Comparison of ENCODE assay signal across 6 cellular contexts in the genomic region with DNA sequence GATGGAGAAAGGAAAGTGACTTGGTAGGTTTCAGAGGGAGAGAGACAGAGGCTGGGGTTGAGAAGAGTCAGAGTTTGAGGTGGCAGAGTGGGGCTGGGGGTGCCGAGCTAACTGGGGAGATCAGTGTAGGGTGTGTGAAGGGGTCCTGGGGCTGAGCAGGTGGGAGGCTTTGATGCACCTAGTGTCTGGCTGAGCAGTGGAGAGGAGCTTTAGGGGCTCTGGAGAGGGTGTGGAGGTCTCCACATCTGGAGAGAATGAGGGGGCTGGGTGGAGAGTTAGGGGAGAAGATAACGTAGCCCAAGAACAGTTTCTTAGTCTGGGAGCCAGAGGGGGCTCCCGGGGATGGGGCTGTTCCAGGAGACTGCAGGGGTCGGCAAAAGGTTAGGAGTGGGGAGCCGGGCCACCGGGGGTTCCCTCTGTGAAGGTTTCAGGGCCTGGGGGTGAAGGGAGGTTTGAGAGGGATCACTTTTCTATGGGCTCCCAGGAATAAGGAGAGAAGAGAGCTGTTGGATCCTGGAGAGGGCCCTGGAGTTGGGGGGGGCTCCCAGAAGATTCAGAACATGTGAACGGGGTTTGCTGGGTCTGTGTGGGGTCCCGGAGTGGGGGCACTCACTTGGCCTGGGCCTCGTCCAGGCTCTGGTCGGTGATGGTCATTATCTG. TPM values are rescaled to one million over a fixed set of nuclear protein-coding genes. Genes with fewer than 3 reads are reported as not detected.
DNase-seq lines count a peak whose midpoint lies in the region; ATAC-seq and TF ChIP-seq lines count a peak whose summit lies in the region.

No MANE protein-coding gene starts in this region.

- TF ChIP-seq CTCF in C4-2B (conservative IDR thresholded peaks at IDR 0.05) (no peak), right lobe of liver (IDR thresholded peaks at IDR 0.05) (no peak)

- DNase-seq in activated CD4-positive, alpha-beta memory T cell treated with anti-CD3 and anti-CD28 coated beads, Interleukin-2, amount 10 ng/mL, durations not matched to agents 7 days and 5 days: no peak
- peak in 1 of 3 donors; percentile 52 for DNase-seq in right lobe of liver
- no peak for DNase-seq in NCI-H82 (lab: John Stamatoyannopoulos, UW)
- DNase-seq in NCI-H2081 treated with DMSO at 0.1 percent for 48 hours (lab: John Stamatoyannopoulos, UW): no peak

- peaks cover 66% of the 10 kb centered on the region for H3K36me3 Mint-ChIP-seq in activated CD4-positive, alpha-beta memory T cell treated with anti-CD3 and anti-CD28 coated beads, Interleukin-2, amount 10 ng/mL, durations not matched to agents 7 days and 5 days (ENCODE audit: low read depth)

- peak overlapping the region; percentile 77 for H3K27ac Mint-ChIP-seq in activated CD4-positive, alpha-beta memory T cell treated with anti-CD3 and anti-CD28 coated beads, Interleukin-2, amount 10 ng/mL, durations not matched to agents 7 days and 5 days

- no peaks in the 10 kb centered on the region for H3K9me3 ChIP-seq in right lobe of liver

- H3K27me3 Mint-ChIP-seq in activated CD4-positive, alpha-beta memory T cell treated with anti-CD3 and anti-CD28 coated beads, Interleukin-2, amount 10 ng/mL, durations not matched to agents 7 days and 5 days: no peaks in the 10 kb centered on the region

- H3K4me1 ChIP-seq in right lobe of liver: peaks cover 0 to 6% (median 2%) of the 10 kb centered on the region in 4 donors

- peak overlapping the region; percentile 73 for H3K27ac ChIP-seq in C4-2B
- H3K27ac ChIP-seq in right lobe of liver: peak overlapping the region; percentile 86 to 96 (median 89)

- H3K9me3 Mint-ChIP-seq in activated CD4-positive, alpha-beta memory T cell treated with anti-CD3 and anti-CD28 coated beads, Interleukin-2, amount 10 ng/mL, durations not matched to agents 7 days and 5 days: no peaks in the 10 kb centered on the region

- H3K27me3 ChIP-seq in right lobe of liver: no peaks in the 10 kb centered on the region

- peak overlapping the region; percentile 86 for H3K4me3 Mint-ChIP-seq in activated CD4-positive, alpha-beta memory T cell treated with anti-CD3 and anti-CD28 coated beads, Interleukin-2, amount 10 ng/mL, durations not matched to agents 7 days and 5 days

- no peak for TF ChIP-seq POLR2A in right lobe of liver (IDR thresholded peaks at IDR 0.05)

- H3K4me3 ChIP-seq in right lobe of liver: peak overlapping the region; percentile 55 to 65 (median 64)

- intact Hi-C loops in right lobe of liver (cut with DNase I): no loop called here

- peaks cover 56% of the 10 kb centered on the region for H3K4me1 Mint-ChIP-seq in activated CD4-positive, alpha-beta memory T cell treated with anti-CD3 and anti-CD28 coated beads, Interleukin-2, amount 10 ng/mL, durations not matched to agents 7 days and 5 days

- POLR2A ChIA-PET in activated CD4-positive, alpha-beta memory T cell treated with anti-CD3 and anti-CD28 coated beads, Interleukin-2, amount 10 ng/mL, durations not matched to agents 7 days and 5 days (lab: Charles Lee): interaction anchor here (1.1 to 10.5 kb wide), 2 partner anchors 10 to 782 kb away, joined by 3 to 155 read pairs; partner anchors contain the start of genes AGPAT1 and RNF5

- no peak for ATAC-seq in right lobe of liver
- ATAC-seq in GM21723 (IDR thresholded peaks at IDR 0.05; ENCODE audit: unreplicated experiment): no peak

- 13% methylated on average over 6 of the region's 10 CpGs for WGBS in right lobe of liver (ENCODE audit: insufficient coverage, low coverage, low lambda C conversion rate, missing lambda C conversion rate)

- CTCF ChIA-PET in activated CD4-positive, alpha-beta memory T cell treated with anti-CD3 and anti-CD28 coated beads, Interleukin-2, amount 10 ng/mL, durations not matched to agents 7 days and 5 days (lab: Charles Lee): no interaction called here

- H3K36me3 ChIP-seq in right lobe of liver: peaks cover 0 to 3% (median 0%) of the 10 kb centered on the region in 4 donors

RNA-seq across cellular contexts. Expression of gene PBX2, which starts 0.8 kb away (rescaled TPM):
- total RNA-seq in activated CD4-positive, alpha-beta memory T cell treated with anti-CD3 and anti-CD28 coated beads, Interleukin-2, amount 10 ng/mL, durations not matched to agents 7 days and 5 days: 10 to 100 TPM; 69.4 to 73.1 TPM
- total RNA-seq in right lobe of liver: 10 to 100 TPM; 15.5 to 29.5 (median 24.3) TPM

RNA-seq across cellular contexts. Expression of gene GPSM3, which starts 3.2 kb away (rescaled TPM):
- 100 to 1,000 TPM; 287 to 289 TPM for total RNA-seq in activated CD4-positive, alpha-beta memory T cell treated with anti-CD3 and anti-CD28 coated beads, Interleukin-2, amount 10 ng/mL, durations not matched to agents 7 days and 5 days
- total RNA-seq in right lobe of liver: 1 to 10 TPM; 3.7 to 9.2 (median 5.7) TPM

RNA-seq across cellular contexts. Expression of gene AGER, which starts 5.2 kb away (rescaled TPM):
- total RNA-seq in activated CD4-positive, alpha-beta memory T cell treated with anti-CD3 and anti-CD28 coated beads, Interleukin-2, amount 10 ng/mL, durations not matched to agents 7 days and 5 days: 10 to 100 TPM; 27.6 to 29.4 TPM
- 1 to 10 TPM in 4 of 6 experiments, under 1 TPM in 2; 0.81 to 3.4 (median 1.8) TPM for total RNA-seq in right lobe of liver

RNA-seq across cellular contexts. Expression of gene RNF5, which starts 11.0 kb away (rescaled TPM):
- 10 to 100 TPM; 44.0 to 45.4 TPM for total RNA-seq in activated CD4-positive, alpha-beta memory T cell treated with anti-CD3 and anti-CD28 coated beads, Interleukin-2, amount 10 ng/mL, durations not matched to agents 7 days and 5 days
- 10 to 100 TPM; 50.5 to 90.4 (median 60.9) TPM for total RNA-seq in right lobe of liver

RNA-seq across cellular contexts. Expression of gene AGPAT1, which starts 13.3 kb away (rescaled TPM):
- 10 to 100 TPM; 42.7 to 43.1 TPM for total RNA-seq in activated CD4-positive, alpha-beta memory T cell treated with anti-CD3 and anti-CD28 coated beads, Interleukin-2, amount 10 ng/mL, durations not matched to agents 7 days and 5 days
- 10 to 100 TPM; 23.5 to 36.9 (median 31.6) TPM for total RNA-seq in right lobe of liver

Comparison
In these comparisons a context has a peak if more than half of its experiments do, and no peak if none do; other contexts are left out.
1. RNA of gene GPSM3, which starts 3.2 kb away (total RNA-seq): 287 to 289 TPM in activated CD4-positive, alpha-beta memory T cell treated with anti-CD3 and anti-CD28 coated beads, Interleukin-2, amount 10 ng/mL, durations not matched to agents 7 days and 5 days; 3.7 to 9.2 TPM in right lobe of liver; every median in the first group is over 10 times any median in the second.
2. RNA of gene AGER, which starts 5.2 kb away (total RNA-seq): 27.6 to 29.4 TPM in activated CD4-positive, alpha-beta memory T cell treated with anti-CD3 and anti-CD28 coated beads, Interleukin-2, amount 10 ng/mL, durations not matched to agents 7 days and 5 days; 0.81 to 3.4 TPM in right lobe of liver; every median in the first group is over 4 times any median in the second.